Comparison of ENCODE assay signal across 22 cellular contexts in the genomic region with DNA sequence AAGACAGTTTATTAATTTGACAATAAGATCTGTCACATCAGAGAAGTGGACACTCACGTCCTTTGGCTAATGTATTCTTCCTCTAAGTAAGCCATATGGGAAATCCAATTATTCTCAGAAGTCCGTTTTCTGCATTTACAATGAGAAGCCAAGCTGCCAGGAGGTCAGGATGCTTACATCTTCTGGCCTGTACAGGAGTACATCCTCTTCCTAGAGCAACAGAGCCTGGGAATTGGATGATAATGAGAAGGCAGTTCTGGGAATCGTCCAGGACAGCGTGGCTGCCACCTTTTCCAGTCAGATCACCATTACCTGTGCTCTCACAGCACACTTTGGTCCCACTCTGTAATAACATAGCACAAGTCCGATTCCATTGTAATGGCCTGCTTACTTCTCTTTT.
"Had no signal": no experiment of that assay in that cellular context is flagged by ENCODE, and none has a peak within 500 bp of the region (broad histone marks: within the 10 kb centered on the region; RNA-seq: fewer than 3 reads in every experiment).

No MANE protein-coding gene starts in this region.

- H3K36me3 ChIP-seq: heart left ventricle, prostate gland, right lobe of liver, stomach, thoracic aorta, transverse colon had no signal

- H3K27ac Mint-ChIP-seq: endodermal cell, naive B cell, nephron progenitor cell had no signal

- DNase-seq: effector CD4-positive, alpha-beta T cell; endodermal cell; erythroblast; foreskin melanocyte; heart left ventricle; hippocampal formation; left colon; left ventricle myocardium superior; mesendoderm; naive B cell; nephron progenitor cell; right lobe of liver; stimulated activated CD4-positive, alpha-beta T cell treated with anti-CD3 and anti-CD28 coated beads, Interleukin-4, amount 100 ng/mL, for 24 hours; stimulated activated naive CD4-positive, alpha-beta T cell; stomach; substantia nigra; transverse colon had no signal

- H3K4me3 ChIP-seq: coronary artery, heart left ventricle, lung, prostate gland, right lobe of liver, stomach, thoracic aorta, transverse colon had no signal

- H3K4me3 Mint-ChIP-seq: endodermal cell, naive B cell, nephron progenitor cell had no signal

- ATAC-seq: heart left ventricle, left colon, left ventricle myocardium superior, right lobe of liver had no signal

- H3K27me3 ChIP-seq: right lobe of liver had no signal

- H3K4me1 ChIP-seq: prostate gland, right lobe of liver had no signal

- H3K9me3 ChIP-seq: prostate gland, stomach, transverse colon had no signal

- H3K27ac ChIP-seq: coronary artery, heart left ventricle, parathyroid adenoma, prostate gland, right lobe of liver, stomach, thoracic aorta, transverse colon had no signal
